11 cellular contexts compared by ENCODE assay signal in genomic region chr6:17816921-17817611, GRCh38.
DNase-seq lines count a peak whose midpoint lies in the region; ATAC-seq and TF ChIP-seq lines count a peak whose summit lies in the region.
"Had no signal": no experiment of that assay in that cellular context is flagged by ENCODE, and none has a peak within 500 bp of the region (broad histone marks: within the 10 kb centered on the region; RNA-seq: fewer than 3 reads in every experiment).

No MANE protein-coding gene starts in this region.

- peaks cover 7% of the 10 kb centered on the region for H3K79me1 ChIP-seq in mesenchymal stem cell (replicated peaks; ENCODE audit: low read length, poor library complexity, severe bottlenecking)

- no peak overlapping the region for H3K23ac ChIP-seq in mesenchymal stem cell (ENCODE audit: low read length in 2 of 2)

- H3K27ac ChIP-seq in endodermal cell (ENCODE audit: low read depth, low read length) = no peak overlapping the region
- peak overlapping the region; percentile 97 for H3K27ac ChIP-seq in mesenchymal stem cell (ENCODE audit: low read length, poor library complexity, severe bottlenecking)
- H3K27ac ChIP-seq: brain microvascular endothelial cell had no signal

- DNase-seq in BJ (ENCODE audit: low read depth) (no peak), KBM-7 (peak; percentile 51), endodermal cell (peak; percentile 48), mesenchymal stem cell (peak; percentile 39), amniotic stem cell (lab: John Stamatoyannopoulos, UW) (no peak), UCSD-AML1 (lab: John Stamatoyannopoulos, UW; ENCODE audit: unreplicated experiment) (no peak)
- DNase-seq in activated T-cell treated with anti-CD3 and anti-CD28 coated beads, Interleukin-2, amount 50 U/mL, for 1 hour = no peak
- DNase-seq: brain microvascular endothelial cell, immature natural killer cell had no signal

- peaks cover 4% of the 10 kb centered on the region for H3K4me1 ChIP-seq in endodermal cell (ENCODE audit: control insufficient read depth, insufficient read depth, low read length)
- peaks cover 17% of the 10 kb centered on the region for H3K4me1 ChIP-seq in mesenchymal stem cell (ENCODE audit: control insufficient read depth, insufficient read depth, low read depth, low read length)

- H3K9me3 Mint-ChIP-seq in endodermal cell = no peaks in the 10 kb centered on the region
- H3K9me3 Mint-ChIP-seq: activated T-helper 17 cell treated with anti-CD3 and anti-CD28 coated beads, Interleukin-2, amount 50 U/mL, for 72 hours; immature natural killer cell had no signal

- peak overlapping the region; percentile 90 for H2BK5ac ChIP-seq in mesenchymal stem cell (ENCODE audit: low read depth, low read length, poor library complexity, severe bottlenecking)

- no peak overlapping the region for H2BK120ac ChIP-seq in mesenchymal stem cell (ENCODE audit: low read depth, low read length)

- no peak overlapping the region for H3K9ac ChIP-seq in endodermal cell (ENCODE audit: extremely low read depth, low read length, poor library complexity, severe bottlenecking)
- H3K9ac ChIP-seq in mesenchymal stem cell (ENCODE audit: low read length) = peak overlapping the region; percentile 10

- H3K18ac ChIP-seq in mesenchymal stem cell (ENCODE audit: low read depth in 1 of 2, low read length in 2 of 2) = peak overlapping the region in 1 of 2 experiments; percentile 18

- peak overlapping the region; percentile 11 for H4K91ac ChIP-seq in mesenchymal stem cell (ENCODE audit: low read length)

- H3K4me2 ChIP-seq in mesenchymal stem cell (ENCODE audit: low read length, poor library complexity, severe bottlenecking) = peak overlapping the region; percentile 45

- peak overlapping the region; percentile 69 for H2AK5ac ChIP-seq in mesenchymal stem cell (ENCODE audit: low read length, severe bottlenecking)

- H3K27ac Mint-ChIP-seq in endodermal cell = peak overlapping the region; percentile 69
- H3K27ac Mint-ChIP-seq: activated T-helper 17 cell treated with anti-CD3 and anti-CD28 coated beads, Interleukin-2, amount 50 U/mL, for 72 hours; immature natural killer cell had no signal

- peaks cover 10% of the 10 kb centered on the region for H3K36me3 ChIP-seq in BJ (ENCODE audit: control insufficient read depth, insufficient read depth, low read length)
- peaks cover 37% of the 10 kb centered on the region for H3K36me3 ChIP-seq in endodermal cell (ENCODE audit: control insufficient read depth, insufficient read depth, low read length)
- peaks cover 7 to 70% of the 10 kb centered on the region in 2 experiments for H3K36me3 ChIP-seq in mesenchymal stem cell (ENCODE audit: control insufficient read depth in 1 of 2, insufficient read depth in 2 of 2, low read depth in 1 of 2, low read length in 2 of 2)
- H3K36me3 ChIP-seq: brain microvascular endothelial cell had no signal

- H3K9me3 ChIP-seq in endodermal cell (ENCODE audit: control insufficient read depth, low read length) = no peaks in the 10 kb centered on the region
- no peaks in the 10 kb centered on the region for H3K9me3 ChIP-seq in mesenchymal stem cell (ENCODE audit: control insufficient read depth, low read length)

- H2BK12ac ChIP-seq in mesenchymal stem cell (ENCODE audit: low read length in 2 of 2) = no peak overlapping the region

- CTCF ChIA-PET in BJ (lab: Yijun Ruan, JAX) = interaction anchor here (0.8 to 4.3 kb wide), 9 partner anchors 12 to 689 kb away, joined by 3 to 28 read pairs (median 3); partner anchors contain the start of gene NHLRC1

- no peak overlapping the region for H3K4me3 Mint-ChIP-seq in endodermal cell
- H3K4me3 Mint-ChIP-seq: activated T-helper 17 cell treated with anti-CD3 and anti-CD28 coated beads, Interleukin-2, amount 50 U/mL, for 72 hours; immature natural killer cell had no signal

- POLR2A ChIA-PET in BJ (lab: Charles Lee) = no interaction called here

- H3K4ac ChIP-seq in mesenchymal stem cell (ENCODE audit: low read depth in 1 of 2, low read length in 2 of 2) = no peak overlapping the region

- no peak overlapping the region for H2BK15ac ChIP-seq in mesenchymal stem cell (ENCODE audit: low read depth, poor library complexity, severe bottlenecking)

- 91 to 98% methylated on average over 11 to 13 of the region's 14 CpGs for WGBS in endodermal cell (ENCODE audit: insufficient coverage in 1 of 2, insufficient read length in 1 of 2), 2 experiments
- 81% methylated on average over 13 of the region's 14 CpGs for WGBS in mesenchymal stem cell

- H3K27me3 ChIP-seq in BJ (ENCODE audit: control insufficient read depth, insufficient read depth, low read length) = no peaks in the 10 kb centered on the region
- no peaks in the 10 kb centered on the region for H3K27me3 ChIP-seq in endodermal cell (ENCODE audit: control insufficient read depth, insufficient read depth, low read length, poor library complexity, severe bottlenecking)
- H3K27me3 ChIP-seq in mesenchymal stem cell (ENCODE audit: control insufficient read depth in 1 of 2, insufficient read depth in 1 of 2, low read length in 2 of 2) = no peaks in the 10 kb centered on the region
- H3K27me3 ChIP-seq: brain microvascular endothelial cell had no signal

- H2AFZ ChIP-seq in mesenchymal stem cell (ENCODE audit: low read depth, low read length) = no peak overlapping the region

- H3K4me3 ChIP-seq in BJ (ENCODE audit: low read depth, low read length) (no peak overlapping the region), endodermal cell (ENCODE audit: low read length) (no peak overlapping the region), mesenchymal stem cell (ENCODE audit: insufficient read depth in 1 of 2, low read depth in 1 of 2, low read length in 2 of 2) (no peak overlapping the region)

- peaks cover 7% of the 10 kb centered on the region for H3K4me1 Mint-ChIP-seq in endodermal cell
- H3K4me1 Mint-ChIP-seq: activated T-helper 17 cell treated with anti-CD3 and anti-CD28 coated beads, Interleukin-2, amount 50 U/mL, for 72 hours; immature natural killer cell had no signal

- H4K8ac ChIP-seq in mesenchymal stem cell (ENCODE audit: low read length) = peak overlapping the region; percentile 7

- TF ChIP-seq CTCF in BJ (IDR thresholded peaks at IDR 0.05; ENCODE audit: insufficient read depth, low read depth, low read length) = 0 out of 2 replicates have a peak, but pooled peaks have one; percentile 17
- no peak for TF ChIP-seq CTCF in endodermal cell (conservative IDR thresholded peaks at IDR 0.05)

- in situ Hi-C loops in KBM-7 (cut with MboI; ENCODE audit: low pct_unique_long_range_greater_than_20kb, low sequenced_read_pairs) = loop anchor here (25.0 kb wide), 1 partner anchor 230 kb away; no protein-coding TSS in a partner anchor

- peaks cover 39% of the 10 kb centered on the region for H3K36me3 Mint-ChIP-seq in endodermal cell (ENCODE audit: low read depth)

- no peaks in the 10 kb centered on the region for H3K27me3 Mint-ChIP-seq in endodermal cell (ENCODE audit: insufficient read depth)

- no peak for ATAC-seq in GM19035 (IDR thresholded peaks at IDR 0.05; ENCODE audit: unreplicated experiment)
- ATAC-seq: activated T-helper 17 cell treated with anti-CD3 and anti-CD28 coated beads, Interleukin-2, amount 50 U/mL, for 72 hours had no signal

- no peak overlapping the region for H3K14ac ChIP-seq in mesenchymal stem cell (ENCODE audit: low read length in 2 of 2)

Comparison
In these comparisons a context has a peak if more than half of its experiments do, and no peak if none do; other contexts are left out.
1. DNase-seq: peak in KBM-7 (single experiment), endodermal cell (single experiment) and mesenchymal stem cell (single experiment); none in BJ (single experiment), amniotic stem cell (single experiment), UCSD-AML1 (single experiment) and activated T-cell treated with anti-CD3 and anti-CD28 coated beads, Interleukin-2, amount 50 U/mL, for 1 hour (single experiment).